1 cellular context compared by ENCODE assay signal in genomic region chr6:160140493-160140892, GRCh38. TPM values are rescaled to one million over a fixed set of nuclear protein-coding genes. Genes with fewer than 3 reads are reported as not detected.
"Had no signal": no experiment of that assay in that cellular context is flagged by ENCODE, and none has a peak within 500 bp of the region (broad histone marks: within the 10 kb centered on the region; RNA-seq: fewer than 3 reads in every experiment).

No MANE protein-coding gene starts in this region.

RNA-seq across cellular contexts. Expression of gene SLC22A1, which starts 18.9 kb away (rescaled TPM):
- total RNA-seq: PC-9 had no signal
